ENCODE assay signal across 9 cellular contexts in the genomic region with DNA sequence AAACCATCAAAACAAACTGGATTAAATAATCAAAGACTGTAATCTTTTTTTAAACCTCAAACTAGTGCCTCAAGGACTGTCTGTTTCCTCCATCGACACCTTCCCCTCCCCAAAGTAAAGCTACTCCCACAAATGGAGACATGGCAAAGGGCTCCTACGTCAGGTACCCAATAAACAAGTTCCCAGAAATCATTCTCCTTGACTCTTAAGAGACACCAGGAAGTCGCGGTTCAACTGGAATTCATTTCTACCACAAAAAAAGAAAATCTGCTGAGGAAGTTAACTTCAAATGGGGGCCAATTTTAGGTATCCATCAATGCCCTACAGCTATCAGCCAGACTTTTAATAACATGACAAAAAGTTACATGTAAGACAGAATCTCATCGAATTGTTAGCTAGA. TPM values are rescaled to one million over a fixed set of nuclear protein-coding genes. Genes with fewer than 3 reads are reported as not detected.
A peak's percentile ranks its signal among the peaks of the same experiment; 100 is the strongest.
DNase-seq lines count a peak whose midpoint lies in the region; ATAC-seq and TF ChIP-seq lines count a peak whose summit lies in the region.
"Had no signal": no experiment of that assay in that cellular context is flagged by ENCODE, and none has a peak within 500 bp of the region (broad histone marks: within the 10 kb centered on the region; RNA-seq: fewer than 3 reads in every experiment).

No MANE protein-coding gene starts in this region.

- H3K4me3 ChIP-seq in SJCRH30: peak overlapping the region; percentile 85
- H3K4me3 ChIP-seq in psoas muscle: peak overlapping the region; percentile 88

- H3K9me3 ChIP-seq in SJCRH30 (replicated peaks) (no peaks in the 10 kb centered on the region), psoas muscle (no peaks in the 10 kb centered on the region)

- peaks cover 59% of the 10 kb centered on the region for H3K36me3 Mint-ChIP-seq in activated CD4-positive, alpha-beta T cell treated with anti-CD3 and anti-CD28 coated beads for 36 hours (ENCODE audit: low read depth)
- H3K36me3 Mint-ChIP-seq in effector memory CD8-positive, alpha-beta T cell (ENCODE audit: insufficient read depth): peaks cover 67% of the 10 kb centered on the region

- H3K27me3 ChIP-seq in SJCRH30: no peaks in the 10 kb centered on the region
- H3K27me3 ChIP-seq in psoas muscle (ENCODE audit: insufficient read depth in 3 of 3, low read length in 2 of 3): no peaks in the 10 kb centered on the region

- no peak for DNase-seq in activated CD4-positive, alpha-beta T cell treated with anti-CD3 and anti-CD28 coated beads for 36 hours
- no peak for DNase-seq in activated CD4-positive, alpha-beta T cell treated with anti-CD3 and anti-CD28 coated beads for 48 hours
- DNase-seq in SJCRH30 (no peak), psoas muscle (no peak), NCI-H2029 treated with DMSO at 0.1 percent for 48 hours (lab: John Stamatoyannopoulos, UW) (no peak)
- DNase-seq in effector memory CD8-positive, alpha-beta T cell: no peak
- DNase-seq in activated CD4-positive, alpha-beta T cell treated with anti-CD3 and anti-CD28 coated beads for 1 hour: no peak
- DNase-seq: activated CD4-positive, CD25-positive, alpha-beta regulatory T cell had no signal

- H3K27ac Mint-ChIP-seq in activated CD4-positive, alpha-beta T cell treated with anti-CD3 and anti-CD28 coated beads for 36 hours: peak overlapping the region; percentile 90
- H3K27ac Mint-ChIP-seq in effector memory CD8-positive, alpha-beta T cell: peak overlapping the region; percentile 90 to 94

- WGBS in psoas muscle, 3 donors: 74 to 81% (median 78%) methylated on average over 5 of the region's 5 CpGs

- H3K4me1 ChIP-seq in SJCRH30: peaks cover 6% of the 10 kb centered on the region; the same call in 1 of the 2 replicates
- H3K4me1 ChIP-seq in psoas muscle: peaks cover 9% of the 10 kb centered on the region

- CTCF ChIA-PET in activated CD4-positive, alpha-beta T cell treated with anti-CD3 and anti-CD28 coated beads for 36 hours (lab: Charles Lee): no interaction called here

- peak overlapping the region; percentile 79 for H3K4me3 Mint-ChIP-seq in activated CD4-positive, alpha-beta T cell treated with anti-CD3 and anti-CD28 coated beads for 36 hours
- peak overlapping the region; percentile 87 to 92 for H3K4me3 Mint-ChIP-seq in effector memory CD8-positive, alpha-beta T cell

- H3K27me3 Mint-ChIP-seq in activated CD4-positive, alpha-beta T cell treated with anti-CD3 and anti-CD28 coated beads for 36 hours: peaks cover 5% of the 10 kb centered on the region
- H3K27me3 Mint-ChIP-seq in effector memory CD8-positive, alpha-beta T cell: no peaks in the 10 kb centered on the region

- no peak for TF ChIP-seq CTCF in psoas muscle (IDR thresholded peaks at IDR 0.05)

- peaks cover 50% of the 10 kb centered on the region for H3K4me1 Mint-ChIP-seq in activated CD4-positive, alpha-beta T cell treated with anti-CD3 and anti-CD28 coated beads for 36 hours
- H3K4me1 Mint-ChIP-seq in effector memory CD8-positive, alpha-beta T cell (ENCODE audit: low read depth in 2 of 2): peaks cover 29 to 35% of the 10 kb centered on the region in 2 donors

- H3K27ac ChIP-seq in SJCRH30 (no peak overlapping the region), psoas muscle (no peak overlapping the region)

- POLR2A ChIA-PET in activated CD4-positive, alpha-beta T cell treated with anti-CD3 and anti-CD28 coated beads for 36 hours (lab: Charles Lee): interaction anchor here (0.7 kb wide), 1 partner anchor 31 kb away, joined by 3 read pairs; no protein-coding TSS in a partner anchor

- H3K9me3 Mint-ChIP-seq in activated CD4-positive, alpha-beta T cell treated with anti-CD3 and anti-CD28 coated beads for 36 hours (ENCODE audit: low read depth): no peaks in the 10 kb centered on the region
- no peaks in the 10 kb centered on the region for H3K9me3 Mint-ChIP-seq in effector memory CD8-positive, alpha-beta T cell

- intact Hi-C loops in activated CD4-positive, alpha-beta T cell treated with anti-CD3 and anti-CD28 coated beads for 36 hours (cut with DNase I, micrococcal nuclease): loop anchor here (5.0 to 10.0 kb wide), 6 partner anchors 132 to 940 kb away; partner anchors contain the start of genes CXCR3 (in 1 of the 2), NAP1L2 (in 1 of the 2) and OGT (in 1 of the 2)
- intact Hi-C loops in psoas muscle (cut with DNase I): no loop called here

- H3K36me3 ChIP-seq in SJCRH30 (peaks cover 70% of the 10 kb centered on the region), psoas muscle (ENCODE audit: insufficient read depth in 1 of 2, low read depth in 1 of 2) (peaks cover 10 to 67% of the 10 kb centered on the region in 2 donors)

- ATAC-seq in activated CD4-positive, alpha-beta T cell treated with anti-CD3 and anti-CD28 coated beads for 36 hours: no peak
- ATAC-seq in effector memory CD8-positive, alpha-beta T cell (replicated peaks): no peak
- no peak for ATAC-seq in psoas muscle
- no peak for ATAC-seq in HG03460 (IDR thresholded peaks at IDR 0.05; ENCODE audit: unreplicated experiment)

RNA-seq across cellular contexts. Expression of gene RPS4X, which starts 2.5 kb away (rescaled TPM):
- 1,000 to 10,000 TPM; 1,128 to 1,307 TPM for total RNA-seq in activated CD4-positive, alpha-beta T cell treated with anti-CD3 and anti-CD28 coated beads for 36 hours
- 2,769 and 2,773 TPM in 2 replicates for total RNA-seq in SJCRH30 (2014; rRNA removed; shearing (Covaris generic))
- total RNA-seq in psoas muscle: 100 to 1,000 TPM; 481 to 670 (median 523) TPM
- 100 to 1,000 TPM; 587 to 950 (median 770) TPM for polyA plus RNA-seq in psoas muscle

RNA-seq across cellular contexts. Expression of gene CITED1, which starts 31.2 kb away (rescaled TPM):
- total RNA-seq in activated CD4-positive, alpha-beta T cell treated with anti-CD3 and anti-CD28 coated beads for 36 hours: under 1 TPM in 1 of 2 experiments, not detected in 1; 0.25 TPM
- total RNA-seq in SJCRH30 (2014; rRNA removed; shearing (Covaris generic)): 8.1 TPM in 2 replicates
- 1 to 10 TPM in 1 of 4 donors, not detected in 3; 2.3 TPM for total RNA-seq in psoas muscle
- under 1 TPM; 0.19 to 0.96 (median 0.59) TPM for polyA plus RNA-seq in psoas muscle

RNA-seq across cellular contexts. Expression of gene ERCC6L, which starts 35.7 kb away (rescaled TPM):
- 10 to 100 TPM; 11.3 to 11.7 TPM for total RNA-seq in activated CD4-positive, alpha-beta T cell treated with anti-CD3 and anti-CD28 coated beads for 36 hours
- total RNA-seq in SJCRH30 (2014; rRNA removed; shearing (Covaris generic)): 34.8 and 36.6 TPM in 2 replicates
- total RNA-seq in psoas muscle: under 1 TPM in 1 of 4 donors, not detected in 3; 0.22 TPM
- under 1 TPM in 2 of 3 donors, not detected in 1; 0.01 to 0.03 TPM for polyA plus RNA-seq in psoas muscle

Comparison
In these comparisons a context has a peak if more than half of its experiments do, and no peak if none do; other contexts are left out.
1. RNA of gene ERCC6L, which starts 35.7 kb away (total RNA-seq): 34.8 to 36.6 TPM in SJCRH30 and 11.3 to 11.7 TPM in activated CD4-positive, alpha-beta T cell treated with anti-CD3 and anti-CD28 coated beads for 36 hours; 0.22 TPM in psoas muscle; every median in the first group is over 10 times any median in the second.
2. intact Hi-C loops: an anchor here in activated CD4-positive, alpha-beta T cell treated with anti-CD3 and anti-CD28 coated beads for 36 hours (5.0 to 10.0 kb wide); none called in psoas muscle.